In the genomic region with DNA sequence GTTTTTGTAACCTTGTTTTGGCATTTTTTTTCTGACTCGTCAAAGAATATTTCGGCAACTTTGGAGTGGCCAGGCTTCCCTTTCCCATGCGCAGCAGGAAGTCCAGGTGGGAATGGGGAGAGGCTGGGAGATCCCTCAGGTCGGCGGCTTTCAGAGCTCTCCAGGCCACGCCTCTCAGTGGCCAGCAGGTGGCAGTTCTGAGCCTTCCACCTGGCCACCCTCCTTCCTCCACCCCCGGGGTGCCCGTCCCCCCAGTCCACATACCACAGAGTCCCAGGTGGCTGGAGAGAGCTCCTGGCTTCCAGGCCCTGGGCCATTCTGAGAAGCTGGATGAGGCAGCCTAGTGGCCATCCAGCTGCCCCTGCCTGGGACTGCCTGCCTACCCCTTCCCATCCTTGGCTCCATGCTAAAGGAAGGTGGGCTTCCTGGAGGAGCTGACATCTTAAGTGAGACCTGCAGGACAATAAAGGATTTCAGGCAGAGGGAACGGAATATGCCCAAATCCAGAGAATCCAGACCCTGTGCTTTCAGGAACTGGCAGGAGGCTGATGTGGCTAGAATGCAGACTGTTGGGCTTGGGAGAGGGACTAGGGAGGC, we compare ENCODE assay signal across 9 cellular contexts. TPM values are rescaled to one million over a fixed set of nuclear protein-coding genes. Genes with fewer than 3 reads are reported as not detected.
DNase-seq lines count a peak whose midpoint lies in the region; ATAC-seq, FAIRE-seq and TF ChIP-seq lines count a peak whose summit lies in the region.
"Had no signal": no experiment of that assay in that cellular context is flagged by ENCODE, and none has a peak within 500 bp of the region (broad histone marks: within the 10 kb centered on the region; RNA-seq: fewer than 3 reads in every experiment).

No MANE protein-coding gene starts in this region.

- intact Hi-C loops in activated CD4-positive, alpha-beta memory T cell treated with anti-CD3 and anti-CD28 coated beads for 36 hours (cut with micrococcal nuclease): no loop called here

- H3K27me3 ChIP-seq in HL-60 (ENCODE audit: insufficient read depth, poor library complexity, severe bottlenecking): no peaks in the 10 kb centered on the region
- H3K27me3 ChIP-seq in gastroesophageal sphincter: peaks cover 45% of the 10 kb centered on the region

- no peak for TF ChIP-seq EP300 in gastroesophageal sphincter (IDR thresholded peaks at IDR 0.05)

- DNase-seq in D721Med (ENCODE audit: insufficient read length, low spot score): no peak
- DNase-seq in HL-60 (ENCODE audit: low read depth in 1 of 2, low spot score in 1 of 2): peak in 1 of 2 experiments; percentile 26
- peak; percentile 58 for DNase-seq in activated CD4-positive, alpha-beta memory T cell treated with anti-CD3 and anti-CD28 coated beads for 36 hours
- peak; percentile 29 for DNase-seq in glomerular visceral epithelial cell (ENCODE audit: extremely low spot score)
- DNase-seq in stimulated activated CD4-positive, alpha-beta T cell treated with anti-CD3 and anti-CD28 coated beads, Interleukin-1b, Interleukin-23, amount 100 ng/mL, for 48 hours: peak; percentile 38
- DNase-seq in NCI-H446 treated with DMSO at 0.1 percent for 48 hours (lab: John Stamatoyannopoulos, UW): no peak

- H3K36me3 Mint-ChIP-seq in activated CD4-positive, alpha-beta memory T cell treated with anti-CD3 and anti-CD28 coated beads for 36 hours: no peaks in the 10 kb centered on the region

- H3K4me3 ChIP-seq in HL-60 (replicated peaks; ENCODE audit: insufficient read depth, low read length) (no peak overlapping the region), gastroesophageal sphincter (no peak overlapping the region)

- TF ChIP-seq CTCF in D721Med (IDR thresholded peaks at IDR 0.05; ENCODE audit: insufficient read depth, missing control alignments) (peak; percentile 39), HL-60 (IDR thresholded peaks at IDR 0.05; ENCODE audit: insufficient read depth, low read length) (peak; percentile 56), gastroesophageal sphincter (IDR thresholded peaks at IDR 0.05) (peak in 2 of 4 experiments; percentile 37 to 57)

- no peak for ATAC-seq in GM19328 (IDR thresholded peaks at IDR 0.05; ENCODE audit: unreplicated experiment)
- ATAC-seq in gastroesophageal sphincter: no peak

- H3K36me3 ChIP-seq in gastroesophageal sphincter: no peaks in the 10 kb centered on the region

- H3K4me3 Mint-ChIP-seq in activated CD4-positive, alpha-beta memory T cell treated with anti-CD3 and anti-CD28 coated beads for 36 hours: no peak overlapping the region

- H3K4me1 ChIP-seq in gastroesophageal sphincter: no peaks in the 10 kb centered on the region

- FAIRE-seq in D721Med (lab: Jason Lieb, UNC): no peak
- FAIRE-seq: endometrium had no signal

- CTCF ChIA-PET in activated CD4-positive, alpha-beta memory T cell treated with anti-CD3 and anti-CD28 coated beads for 36 hours (lab: Charles Lee): interaction anchor here (0.6 to 2.8 kb wide), 23 partner anchors 10 to 232 kb away, joined by 3 to 28 read pairs (median 3); partner anchors contain the start of gene URI1

- H3K27ac Mint-ChIP-seq in activated CD4-positive, alpha-beta memory T cell treated with anti-CD3 and anti-CD28 coated beads for 36 hours: no peak overlapping the region

- no peak for TF ChIP-seq POLR2A in gastroesophageal sphincter (IDR thresholded peaks at IDR 0.05)

- 20 to 60% methylated on average over 2 to 3 of the region's 9 CpGs for WGBS in gastroesophageal sphincter (ENCODE audit: low coverage in 1 of 2), 2 donors

- H3K27ac ChIP-seq in HL-60 (replicated peaks) (no peak overlapping the region), gastroesophageal sphincter (no peak overlapping the region)

- H3K9me3 Mint-ChIP-seq in activated CD4-positive, alpha-beta memory T cell treated with anti-CD3 and anti-CD28 coated beads for 36 hours: no peaks in the 10 kb centered on the region

- H3K9me3 ChIP-seq in gastroesophageal sphincter: no peaks in the 10 kb centered on the region

- peaks cover under 1% of the 10 kb centered on the region for H3K4me1 Mint-ChIP-seq in activated CD4-positive, alpha-beta memory T cell treated with anti-CD3 and anti-CD28 coated beads for 36 hours (ENCODE audit: low read depth)

- POLR2A ChIA-PET in activated CD4-positive, alpha-beta memory T cell treated with anti-CD3 and anti-CD28 coated beads for 36 hours (lab: Charles Lee): interaction anchor here (0.9 kb wide), 1 partner anchor 14 kb away, joined by 3 read pairs; no protein-coding TSS in a partner anchor

- H3K27me3 Mint-ChIP-seq in activated CD4-positive, alpha-beta memory T cell treated with anti-CD3 and anti-CD28 coated beads for 36 hours: peaks cover 20% of the 10 kb centered on the region

RNA-seq across cellular contexts. Expression of gene CCNE1, which starts 46.3 kb away (rescaled TPM):
- total RNA-seq in activated CD4-positive, alpha-beta memory T cell treated with anti-CD3 and anti-CD28 coated beads for 36 hours: 10 to 100 TPM; 29.3 to 29.7 TPM
- total RNA-seq in gastroesophageal sphincter: 1 to 10 TPM; 1.5 to 5.0 (median 2.9) TPM

Comparison
In these comparisons a context has a peak if more than half of its experiments do, and no peak if none do; other contexts are left out.
1. DNase-seq: peak in activated CD4-positive, alpha-beta memory T cell treated with anti-CD3 and anti-CD28 coated beads for 36 hours (single experiment), glomerular visceral epithelial cell (single experiment) and stimulated activated CD4-positive, alpha-beta T cell treated with anti-CD3 and anti-CD28 coated beads, Interleukin-1b, Interleukin-23, amount 100 ng/mL, for 48 hours (single experiment); none in D721Med (single experiment) and NCI-H446 treated with DMSO at 0.1 percent for 48 hours (single experiment).
2. RNA of gene CCNE1, which starts 46.3 kb away (total RNA-seq): 29.3 to 29.7 TPM in activated CD4-positive, alpha-beta memory T cell treated with anti-CD3 and anti-CD28 coated beads for 36 hours; 1.5 to 5.0 TPM in gastroesophageal sphincter; every median in the first group is over 4 times any median in the second.